1 cellular context compared by ENCODE assay signal in the genomic region with DNA sequence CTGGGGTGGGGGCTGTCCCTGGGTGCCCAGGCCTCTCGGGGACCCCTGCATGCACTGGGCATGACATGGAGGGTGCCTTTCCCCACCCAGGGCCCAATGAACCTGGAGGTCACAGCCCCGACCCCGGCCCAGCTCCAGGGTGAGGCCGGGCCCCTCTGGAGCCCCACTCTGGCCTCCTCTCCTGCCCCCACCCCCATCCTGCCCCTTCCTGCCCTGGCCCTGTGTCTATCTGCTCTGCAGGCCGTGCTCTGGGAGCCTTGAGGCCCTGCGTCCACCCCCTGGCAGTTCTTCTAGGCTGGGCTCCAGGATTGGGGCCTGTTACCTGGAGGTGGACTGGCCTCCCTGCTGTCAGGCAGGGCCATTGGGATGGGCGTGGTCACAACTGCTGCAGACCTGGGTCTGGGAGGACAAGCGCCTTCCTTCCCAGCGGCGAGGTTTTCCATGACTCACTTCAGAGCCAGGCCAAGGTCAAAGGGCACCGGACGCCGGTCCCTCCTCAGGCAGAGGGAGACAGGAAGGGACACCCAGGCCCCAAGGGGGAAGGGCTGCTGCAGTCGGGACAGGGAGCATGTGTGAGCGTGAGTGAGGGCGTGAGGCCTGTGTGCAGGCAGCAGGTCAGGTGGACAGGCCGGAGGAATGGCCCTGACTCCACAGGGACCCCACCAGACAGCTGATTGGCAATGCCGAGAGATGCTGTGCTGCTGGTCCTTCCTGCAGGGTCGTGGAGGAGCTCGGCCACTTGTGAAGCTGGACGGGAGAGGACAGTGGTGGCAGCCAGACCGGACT.
TF ChIP-seq lines count a peak whose summit lies in the region.

No MANE protein-coding gene starts in this region.

TF ChIP-seq in HepG2, 621 proteins besides CTCF, POLR2A, EP300 and RAD21 (continued from another document and continues in another):
- TF ChIP-seq ZNF589 (CRISPR knock-in tag; conservative IDR thresholded peaks at IDR 0.05) (peak; percentile 50), ARNTL (CRISPR knock-in tag; IDR thresholded peaks at IDR 0.05) (no peak; the same call in 1 of the 2 replicates), FIP1L1 (IDR thresholded peaks at IDR 0.05; ENCODE audit: borderline replicate concordance, insufficient read depth, low read depth, low read length) (no peak), JDP2 (CRISPR knock-in tag; IDR thresholded peaks at IDR 0.05; ENCODE audit: borderline replicate concordance) (no peak), FOXC1 (CRISPR knock-in tag; IDR thresholded peaks at IDR 0.05; ENCODE audit: borderline replicate concordance) (no peak), NFE2 (CRISPR knock-in tag; IDR thresholded peaks at IDR 0.05) (no peak), CBX1 (IDR thresholded peaks at IDR 0.05; ENCODE audit: low read depth) (no peak), ZNF543 (CRISPR knock-in tag; IDR thresholded peaks at IDR 0.05) (no peak), ZSCAN29 (CRISPR knock-in tag; conservative IDR thresholded peaks at IDR 0.05) (no peak; the same call in 1 of the 2 replicates), ZNF432 (CRISPR knock-in tag; IDR thresholded peaks at IDR 0.05; ENCODE audit: borderline replicate concordance) (no peak), FOXJ3 (CRISPR knock-in tag; IDR thresholded peaks at IDR 0.05; ENCODE audit: borderline replicate concordance) (no peak), ZNF446 (CRISPR knock-in tag; IDR thresholded peaks at IDR 0.05) (no peak), WIZ (CRISPR knock-in tag; IDR thresholded peaks at IDR 0.05) (no peak), ONECUT2 (CRISPR knock-in tag; IDR thresholded peaks at IDR 0.05) (no peak), U2AF1 (optimal IDR thresholded peaks at IDR 0.05; ENCODE audit: low read depth, low read length) (no peak), ZNF121 (CRISPR knock-in tag; IDR thresholded peaks at IDR 0.05) (no peak), CHD2 (IDR thresholded peaks at IDR 0.05; ENCODE audit: low read depth, low read length) (0 out of 2 replicates have a peak, but pooled peaks have one; percentile 50), STAT5B (CRISPR knock-in tag; IDR thresholded peaks at IDR 0.05) (peak; percentile 54; the same call in 1 of the 2 replicates), ZNF629 (CRISPR knock-in tag; conservative IDR thresholded peaks at IDR 0.05) (no peak; the same call in 1 of the 2 replicates), ZNF224 (CRISPR knock-in tag; IDR thresholded peaks at IDR 0.05) (no peak), CBFB (CRISPR knock-in tag; IDR thresholded peaks at IDR 0.05) (0 out of 2 replicates have a peak, but pooled peaks have one; percentile 30), NR2F2 (IDR thresholded peaks at IDR 0.05; ENCODE audit: borderline replicate concordance, low read depth) (no peak; the same call in 1 of the 2 replicates), HOXA9 (CRISPR knock-in tag; IDR thresholded peaks at IDR 0.05; ENCODE audit: borderline replicate concordance) (no peak; the same call in 1 of the 2 replicates), ZNF367 (CRISPR knock-in tag; IDR thresholded peaks at IDR 0.05; ENCODE audit: borderline replicate concordance) (no peak), ZNF747 (CRISPR knock-in tag; IDR thresholded peaks at IDR 0.05; ENCODE audit: borderline replicate concordance) (peak; percentile 79; the same call in 1 of the 2 replicates), AGO2 (optimal IDR thresholded peaks at IDR 0.05; ENCODE audit: low read depth, low read length) (no peak), YY1 (IDR thresholded peaks at IDR 0.05; ENCODE audit: insufficient read depth, insufficient replicate concordance, low read depth, low read length) (no peak), NR1H2 (CRISPR knock-in tag; IDR thresholded peaks at IDR 0.05; ENCODE audit: borderline replicate concordance, low read depth) (no peak)
- TF ChIP-seq, protein P1, sequence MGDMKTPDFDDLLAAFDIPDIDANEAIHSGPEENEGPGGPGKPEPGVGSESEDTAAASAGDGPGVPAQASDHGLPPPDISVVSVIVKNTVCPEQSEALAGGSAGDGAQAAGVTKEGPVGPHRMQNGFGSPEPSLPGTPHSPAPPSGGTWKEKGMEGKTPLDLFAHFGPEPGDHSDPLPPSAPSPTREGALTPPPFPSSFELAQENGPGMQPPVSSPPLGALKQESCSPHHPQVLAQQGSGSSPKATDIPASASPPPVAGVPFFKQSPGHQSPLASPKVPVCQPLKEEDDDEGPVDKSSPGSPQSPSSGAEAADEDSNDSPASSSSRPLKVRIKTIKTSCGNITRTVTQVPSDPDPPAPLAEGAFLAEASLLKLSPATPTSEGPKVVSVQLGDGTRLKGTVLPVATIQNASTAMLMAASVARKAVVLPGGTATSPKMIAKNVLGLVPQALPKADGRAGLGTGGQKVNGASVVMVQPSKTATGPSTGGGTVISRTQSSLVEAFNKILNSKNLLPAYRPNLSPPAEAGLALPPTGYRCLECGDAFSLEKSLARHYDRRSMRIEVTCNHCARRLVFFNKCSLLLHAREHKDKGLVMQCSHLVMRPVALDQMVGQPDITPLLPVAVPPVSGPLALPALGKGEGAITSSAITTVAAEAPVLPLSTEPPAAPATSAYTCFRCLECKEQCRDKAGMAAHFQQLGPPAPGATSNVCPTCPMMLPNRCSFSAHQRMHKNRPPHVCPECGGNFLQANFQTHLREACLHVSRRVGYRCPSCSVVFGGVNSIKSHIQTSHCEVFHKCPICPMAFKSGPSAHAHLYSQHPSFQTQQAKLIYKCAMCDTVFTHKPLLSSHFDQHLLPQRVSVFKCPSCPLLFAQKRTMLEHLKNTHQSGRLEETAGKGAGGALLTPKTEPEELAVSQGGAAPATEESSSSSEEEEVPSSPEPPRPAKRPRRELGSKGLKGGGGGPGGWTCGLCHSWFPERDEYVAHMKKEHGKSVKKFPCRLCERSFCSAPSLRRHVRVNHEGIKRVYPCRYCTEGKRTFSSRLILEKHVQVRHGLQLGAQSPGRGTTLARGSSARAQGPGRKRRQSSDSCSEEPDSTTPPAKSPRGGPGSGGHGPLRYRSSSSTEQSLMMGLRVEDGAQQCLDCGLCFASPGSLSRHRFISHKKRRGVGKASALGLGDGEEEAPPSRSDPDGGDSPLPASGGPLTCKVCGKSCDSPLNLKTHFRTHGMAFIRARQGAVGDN (CRISPR knock-in tag; IDR thresholded peaks at IDR 0.05), result peak; percentile 99
- TF ChIP-seq, protein P2, sequence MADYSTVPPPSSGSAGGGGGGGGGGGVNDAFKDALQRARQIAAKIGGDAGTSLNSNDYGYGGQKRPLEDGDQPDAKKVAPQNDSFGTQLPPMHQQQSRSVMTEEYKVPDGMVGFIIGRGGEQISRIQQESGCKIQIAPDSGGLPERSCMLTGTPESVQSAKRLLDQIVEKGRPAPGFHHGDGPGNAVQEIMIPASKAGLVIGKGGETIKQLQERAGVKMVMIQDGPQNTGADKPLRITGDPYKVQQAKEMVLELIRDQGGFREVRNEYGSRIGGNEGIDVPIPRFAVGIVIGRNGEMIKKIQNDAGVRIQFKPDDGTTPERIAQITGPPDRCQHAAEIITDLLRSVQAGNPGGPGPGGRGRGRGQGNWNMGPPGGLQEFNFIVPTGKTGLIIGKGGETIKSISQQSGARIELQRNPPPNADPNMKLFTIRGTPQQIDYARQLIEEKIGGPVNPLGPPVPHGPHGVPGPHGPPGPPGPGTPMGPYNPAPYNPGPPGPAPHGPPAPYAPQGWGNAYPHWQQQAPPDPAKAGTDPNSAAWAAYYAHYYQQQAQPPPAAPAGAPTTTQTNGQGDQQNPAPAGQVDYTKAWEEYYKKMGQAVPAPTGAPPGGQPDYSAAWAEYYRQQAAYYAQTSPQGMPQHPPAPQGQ (CRISPR knock-in tag; IDR thresholded peaks at IDR 0.05; ENCODE audit: borderline replicate concordance), result no peak
- TF ChIP-seq, protein P3, sequence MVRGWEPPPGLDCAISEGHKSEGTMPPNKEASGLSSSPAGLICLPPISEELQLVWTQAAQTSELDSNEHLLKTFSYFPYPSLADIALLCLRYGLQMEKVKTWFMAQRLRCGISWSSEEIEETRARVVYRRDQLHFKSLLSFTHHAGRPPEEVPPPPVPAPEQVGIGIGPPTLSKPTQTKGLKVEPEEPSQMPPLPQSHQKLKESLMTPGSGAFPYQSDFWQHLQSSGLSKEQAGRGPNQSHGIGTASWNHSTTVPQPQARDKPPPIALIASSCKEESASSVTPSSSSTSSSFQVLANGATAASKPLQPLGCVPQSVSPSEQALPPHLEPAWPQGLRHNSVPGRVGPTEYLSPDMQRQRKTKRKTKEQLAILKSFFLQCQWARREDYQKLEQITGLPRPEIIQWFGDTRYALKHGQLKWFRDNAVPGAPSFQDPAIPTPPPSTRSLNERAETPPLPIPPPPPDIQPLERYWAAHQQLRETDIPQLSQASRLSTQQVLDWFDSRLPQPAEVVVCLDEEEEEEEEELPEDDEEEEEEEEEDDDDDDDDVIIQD (CRISPR knock-in tag; IDR thresholded peaks at IDR 0.05; ENCODE audit: low read depth), result peak; percentile 63
- TF ChIP-seq, protein P4, sequence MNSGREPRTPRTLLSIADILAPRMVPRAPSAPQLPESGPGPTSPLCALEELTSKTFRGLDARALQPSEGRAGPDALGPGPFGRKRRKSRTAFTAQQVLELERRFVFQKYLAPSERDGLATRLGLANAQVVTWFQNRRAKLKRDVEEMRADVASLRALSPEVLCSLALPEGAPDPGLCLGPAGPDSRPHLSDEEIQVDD (CRISPR knock-in tag; IDR thresholded peaks at IDR 0.05; ENCODE audit: borderline replicate concordance), result no peak
- TF ChIP-seq, protein P5, sequence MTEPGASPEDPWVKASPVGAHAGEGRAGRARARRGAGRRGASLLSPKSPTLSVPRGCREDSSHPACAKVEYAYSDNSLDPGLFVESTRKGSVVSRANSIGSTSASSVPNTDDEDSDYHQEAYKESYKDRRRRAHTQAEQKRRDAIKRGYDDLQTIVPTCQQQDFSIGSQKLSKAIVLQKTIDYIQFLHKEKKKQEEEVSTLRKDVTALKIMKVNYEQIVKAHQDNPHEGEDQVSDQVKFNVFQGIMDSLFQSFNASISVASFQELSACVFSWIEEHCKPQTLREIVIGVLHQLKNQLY (CRISPR knock-in tag; IDR thresholded peaks at IDR 0.05), result 0 out of 2 replicates have a peak, but pooled peaks have one; percentile 38
- TF ChIP-seq, protein P6, sequence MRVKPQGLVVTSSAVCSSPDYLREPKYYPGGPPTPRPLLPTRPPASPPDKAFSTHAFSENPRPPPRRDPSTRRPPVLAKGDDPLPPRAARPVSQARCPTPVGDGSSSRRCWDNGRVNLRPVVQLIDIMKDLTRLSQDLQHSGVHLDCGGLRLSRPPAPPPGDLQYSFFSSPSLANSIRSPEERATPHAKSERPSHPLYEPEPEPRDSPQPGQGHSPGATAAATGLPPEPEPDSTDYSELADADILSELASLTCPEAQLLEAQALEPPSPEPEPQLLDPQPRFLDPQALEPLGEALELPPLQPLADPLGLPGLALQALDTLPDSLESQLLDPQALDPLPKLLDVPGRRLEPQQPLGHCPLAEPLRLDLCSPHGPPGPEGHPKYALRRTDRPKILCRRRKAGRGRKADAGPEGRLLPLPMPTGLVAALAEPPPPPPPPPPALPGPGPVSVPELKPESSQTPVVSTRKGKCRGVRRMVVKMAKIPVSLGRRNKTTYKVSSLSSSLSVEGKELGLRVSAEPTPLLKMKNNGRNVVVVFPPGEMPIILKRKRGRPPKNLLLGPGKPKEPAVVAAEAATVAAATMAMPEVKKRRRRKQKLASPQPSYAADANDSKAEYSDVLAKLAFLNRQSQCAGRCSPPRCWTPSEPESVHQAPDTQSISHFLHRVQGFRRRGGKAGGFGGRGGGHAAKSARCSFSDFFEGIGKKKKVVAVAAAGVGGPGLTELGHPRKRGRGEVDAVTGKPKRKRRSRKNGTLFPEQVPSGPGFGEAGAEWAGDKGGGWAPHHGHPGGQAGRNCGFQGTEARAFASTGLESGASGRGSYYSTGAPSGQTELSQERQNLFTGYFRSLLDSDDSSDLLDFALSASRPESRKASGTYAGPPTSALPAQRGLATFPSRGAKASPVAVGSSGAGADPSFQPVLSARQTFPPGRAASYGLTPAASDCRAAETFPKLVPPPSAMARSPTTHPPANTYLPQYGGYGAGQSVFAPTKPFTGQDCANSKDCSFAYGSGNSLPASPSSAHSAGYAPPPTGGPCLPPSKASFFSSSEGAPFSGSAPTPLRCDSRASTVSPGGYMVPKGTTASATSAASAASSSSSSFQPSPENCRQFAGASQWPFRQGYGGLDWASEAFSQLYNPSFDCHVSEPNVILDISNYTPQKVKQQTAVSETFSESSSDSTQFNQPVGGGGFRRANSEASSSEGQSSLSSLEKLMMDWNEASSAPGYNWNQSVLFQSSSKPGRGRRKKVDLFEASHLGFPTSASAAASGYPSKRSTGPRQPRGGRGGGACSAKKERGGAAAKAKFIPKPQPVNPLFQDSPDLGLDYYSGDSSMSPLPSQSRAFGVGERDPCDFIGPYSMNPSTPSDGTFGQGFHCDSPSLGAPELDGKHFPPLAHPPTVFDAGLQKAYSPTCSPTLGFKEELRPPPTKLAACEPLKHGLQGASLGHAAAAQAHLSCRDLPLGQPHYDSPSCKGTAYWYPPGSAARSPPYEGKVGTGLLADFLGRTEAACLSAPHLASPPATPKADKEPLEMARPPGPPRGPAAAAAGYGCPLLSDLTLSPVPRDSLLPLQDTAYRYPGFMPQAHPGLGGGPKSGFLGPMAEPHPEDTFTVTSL (CRISPR knock-in tag; IDR thresholded peaks at IDR 0.05; ENCODE audit: borderline replicate concordance), result no peak
- TF ChIP-seq, protein P7, sequence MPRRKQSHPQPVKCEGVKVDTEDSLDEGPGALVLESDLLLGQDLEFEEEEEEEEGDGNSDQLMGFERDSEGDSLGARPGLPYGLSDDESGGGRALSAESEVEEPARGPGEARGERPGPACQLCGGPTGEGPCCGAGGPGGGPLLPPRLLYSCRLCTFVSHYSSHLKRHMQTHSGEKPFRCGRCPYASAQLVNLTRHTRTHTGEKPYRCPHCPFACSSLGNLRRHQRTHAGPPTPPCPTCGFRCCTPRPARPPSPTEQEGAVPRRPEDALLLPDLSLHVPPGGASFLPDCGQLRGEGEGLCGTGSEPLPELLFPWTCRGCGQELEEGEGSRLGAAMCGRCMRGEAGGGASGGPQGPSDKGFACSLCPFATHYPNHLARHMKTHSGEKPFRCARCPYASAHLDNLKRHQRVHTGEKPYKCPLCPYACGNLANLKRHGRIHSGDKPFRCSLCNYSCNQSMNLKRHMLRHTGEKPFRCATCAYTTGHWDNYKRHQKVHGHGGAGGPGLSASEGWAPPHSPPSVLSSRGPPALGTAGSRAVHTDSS (CRISPR knock-in tag; conservative IDR thresholded peaks at IDR 0.05), result no peak
- TF ChIP-seq, protein P8, sequence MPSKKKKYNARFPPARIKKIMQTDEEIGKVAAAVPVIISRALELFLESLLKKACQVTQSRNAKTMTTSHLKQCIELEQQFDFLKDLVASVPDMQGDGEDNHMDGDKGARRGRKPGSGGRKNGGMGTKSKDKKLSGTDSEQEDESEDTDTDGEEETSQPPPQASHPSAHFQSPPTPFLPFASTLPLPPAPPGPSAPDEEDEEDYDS (CRISPR knock-in tag; IDR thresholded peaks at IDR 0.05), result 0 out of 2 replicates have a peak, but pooled peaks have one; percentile 53
- TF ChIP-seq, protein P9, sequence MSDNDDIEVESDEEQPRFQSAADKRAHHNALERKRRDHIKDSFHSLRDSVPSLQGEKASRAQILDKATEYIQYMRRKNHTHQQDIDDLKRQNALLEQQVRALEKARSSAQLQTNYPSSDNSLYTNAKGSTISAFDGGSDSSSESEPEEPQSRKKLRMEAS (IDR thresholded peaks at IDR 0.05), result peak; percentile 90
